Comparison of ENCODE assay signal across 2 cellular contexts in the genomic region with DNA sequence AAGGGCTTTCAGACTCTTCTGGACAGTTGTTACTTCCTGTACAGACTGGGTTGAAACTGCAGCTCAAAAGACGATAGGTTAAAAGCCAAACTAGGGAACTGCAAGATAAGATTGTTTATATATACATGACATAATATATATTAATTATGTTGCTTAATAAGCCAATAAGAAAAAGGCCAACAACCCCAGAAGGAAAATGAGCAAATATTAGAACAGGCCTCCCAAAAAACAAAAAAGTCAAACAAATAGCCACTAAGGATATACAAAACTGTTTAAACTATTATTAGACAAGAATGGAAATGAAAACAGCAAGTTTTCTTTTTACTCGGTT.
TF ChIP-seq lines count a peak whose summit lies in the region.

No MANE protein-coding gene starts in this region.

TF ChIP-seq in HCT116, 20 proteins besides CTCF, POLR2A, EP300 and RAD21 (continued from another document):
- TF ChIP-seq, protein P1, sequence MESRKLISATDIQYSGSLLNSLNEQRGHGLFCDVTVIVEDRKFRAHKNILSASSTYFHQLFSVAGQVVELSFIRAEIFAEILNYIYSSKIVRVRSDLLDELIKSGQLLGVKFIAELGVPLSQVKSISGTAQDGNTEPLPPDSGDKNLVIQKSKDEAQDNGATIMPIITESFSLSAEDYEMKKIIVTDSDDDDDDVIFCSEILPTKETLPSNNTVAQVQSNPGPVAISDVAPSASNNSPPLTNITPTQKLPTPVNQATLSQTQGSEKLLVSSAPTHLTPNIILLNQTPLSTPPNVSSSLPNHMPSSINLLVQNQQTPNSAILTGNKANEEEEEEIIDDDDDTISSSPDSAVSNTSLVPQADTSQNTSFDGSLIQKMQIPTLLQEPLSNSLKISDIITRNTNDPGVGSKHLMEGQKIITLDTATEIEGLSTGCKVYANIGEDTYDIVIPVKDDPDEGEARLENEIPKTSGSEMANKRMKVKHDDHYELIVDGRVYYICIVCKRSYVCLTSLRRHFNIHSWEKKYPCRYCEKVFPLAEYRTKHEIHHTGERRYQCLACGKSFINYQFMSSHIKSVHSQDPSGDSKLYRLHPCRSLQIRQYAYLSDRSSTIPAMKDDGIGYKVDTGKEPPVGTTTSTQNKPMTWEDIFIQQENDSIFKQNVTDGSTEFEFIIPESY (IDR thresholded peaks at IDR 0.05; ENCODE audit: extremely low read depth, insufficient replicate concordance, low read length): no peak
- TF ChIP-seq SRF (IDR thresholded peaks at IDR 0.05; ENCODE audit: low read depth) (no peak), FOSL1 (IDR thresholded peaks at IDR 0.05; ENCODE audit: low read depth) (no peak), POLR2AphosphoS5 (IDR thresholded peaks at IDR 0.05; ENCODE audit: low read depth, low read length) (no peak), MAX (IDR thresholded peaks at IDR 0.05) (no peak), ZFX (IDR thresholded peaks at IDR 0.05) (no peak), EGR1 (IDR thresholded peaks at IDR 0.05; ENCODE audit: low read depth) (no peak), JUND (IDR thresholded peaks at IDR 0.05) (no peak), REST (IDR thresholded peaks at IDR 0.05; ENCODE audit: low read depth) (no peak), SIN3A (IDR thresholded peaks at IDR 0.05; ENCODE audit: low read depth) (no peak)
- TF ChIP-seq, protein P2, sequence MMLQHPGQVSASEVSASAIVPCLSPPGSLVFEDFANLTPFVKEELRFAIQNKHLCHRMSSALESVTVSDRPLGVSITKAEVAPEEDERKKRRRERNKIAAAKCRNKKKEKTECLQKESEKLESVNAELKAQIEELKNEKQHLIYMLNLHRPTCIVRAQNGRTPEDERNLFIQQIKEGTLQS (IDR thresholded peaks at IDR 0.05): no peak

TF ChIP-seq in WTC11, 78 proteins besides CTCF, POLR2A, EP300 and RAD21 (continued from another document):
- no peak for TF ChIP-seq ARID4B (CRISPR knock-in tag; IDR thresholded peaks at IDR 0.05; ENCODE audit: borderline replicate concordance)
- TF ChIP-seq ZNF396 (CRISPR knock-in tag; IDR thresholded peaks at IDR 0.05; ENCODE audit: borderline replicate concordance): no peak
- no peak for TF ChIP-seq CDX4 (CRISPR knock-in tag; IDR thresholded peaks at IDR 0.05; ENCODE audit: borderline replicate concordance)
- no peak for TF ChIP-seq ZBTB21 (CRISPR knock-in tag; IDR thresholded peaks at IDR 0.05; ENCODE audit: borderline replicate concordance)
- no peak for TF ChIP-seq SP1 (CRISPR knock-in tag; conservative IDR thresholded peaks at IDR 0.05)
- TF ChIP-seq SMAD4 (CRISPR knock-in tag; IDR thresholded peaks at IDR 0.05): no peak
- no peak for TF ChIP-seq CREB1 (CRISPR knock-in tag; IDR thresholded peaks at IDR 0.05)
